ENCODE assay signal across 29 cellular contexts in the genomic region with DNA sequence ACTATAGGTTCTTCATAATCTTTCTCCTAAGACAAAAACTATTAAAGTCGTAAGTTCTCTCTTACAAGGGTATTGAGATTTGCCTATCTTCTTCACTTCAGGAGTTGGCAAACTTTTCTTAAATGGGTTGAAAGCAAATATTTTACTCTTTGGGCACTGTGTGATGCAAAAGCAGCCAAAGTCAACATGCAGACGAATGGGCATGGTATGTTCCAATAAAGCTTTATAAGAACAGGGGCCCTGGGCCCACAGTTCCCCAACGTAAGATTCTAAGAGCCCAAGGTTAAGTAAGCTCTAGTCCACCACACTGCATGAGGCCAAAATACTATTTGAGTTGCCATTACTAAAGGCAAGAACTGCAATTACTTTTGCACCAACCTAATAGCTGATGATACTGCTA. TPM values are rescaled to one million over a fixed set of nuclear protein-coding genes. Genes with fewer than 3 reads are reported as not detected.
DNase-seq lines count a peak whose midpoint lies in the region; ATAC-seq, FAIRE-seq and TF ChIP-seq lines count a peak whose summit lies in the region.
"Had no signal": no experiment of that assay in that cellular context is flagged by ENCODE, and none has a peak within 500 bp of the region (broad histone marks: within the 10 kb centered on the region; RNA-seq: fewer than 3 reads in every experiment).

No MANE protein-coding gene starts in this region.

- H3K27me3 Mint-ChIP-seq in activated B cell treated with CpG ODN at 0.5 μM for 24 hours (no peaks in the 10 kb centered on the region), CD14-positive monocyte (ENCODE audit: low read depth in 3 of 3) (no peaks in the 10 kb centered on the region)

- no peak overlapping the region for H2BK5ac ChIP-seq in mesenchymal stem cell (ENCODE audit: low read depth, low read length, poor library complexity, severe bottlenecking)

- no peak overlapping the region for H2BK15ac ChIP-seq in mesenchymal stem cell (ENCODE audit: low read depth, poor library complexity, severe bottlenecking)

- H3K4me3 ChIP-seq in K562 (no peak overlapping the region), mesenchymal stem cell (ENCODE audit: insufficient read depth in 1 of 2, low read depth in 1 of 2, low read length in 2 of 2) (no peak overlapping the region), dorsolateral prefrontal cortex (no peak overlapping the region)
- H3K4me3 ChIP-seq: A549; BLaER1 treated with 17β-estradiol and CSF1 and Interleukin-3, amounts not matched to agents 10 nM and 100 nM had no signal

- FAIRE-seq in K562 (lab: Jason Lieb, UNC): no peak
- FAIRE-seq: A549, GM12892, GM19239, HTR-8/SVneo had no signal

- H3K4me1 ChIP-seq in K562 (replicated peaks in 1 of 2; ENCODE audit: control insufficient read depth in 2 of 2, insufficient read depth in 2 of 2, low read length in 2 of 2): peaks cover 0 to 18% of the 10 kb centered on the region in 2 experiments; a peak in 2 of 5 replicates
- H3K4me1 ChIP-seq in mesenchymal stem cell (ENCODE audit: control insufficient read depth, insufficient read depth, low read depth, low read length): no peaks in the 10 kb centered on the region

- H3K79me2 ChIP-seq in K562 (ENCODE audit: control insufficient read depth, insufficient read depth, low read length): peaks cover 88% of the 10 kb centered on the region

- H4K91ac ChIP-seq in mesenchymal stem cell (ENCODE audit: low read length): no peak overlapping the region

- H3K79me1 ChIP-seq in mesenchymal stem cell (replicated peaks; ENCODE audit: low read length, poor library complexity, severe bottlenecking): peaks cover 4% of the 10 kb centered on the region

- H3K23ac ChIP-seq in mesenchymal stem cell (ENCODE audit: low read length in 2 of 2): no peak overlapping the region

- H3K4me3 Mint-ChIP-seq in activated B cell treated with CpG ODN at 0.5 μM for 24 hours (no peak overlapping the region), CD14-positive monocyte (no peak overlapping the region)
- H3K4me3 Mint-ChIP-seq: CD8-positive, alpha-beta T cell had no signal

- TF ChIP-seq CTCF in activated B cell treated with CpG ODN at 0.5 μM for 24 hours (IDR thresholded peaks at IDR 0.05): no peak
- no peak for TF ChIP-seq CTCF in K562 (IDR thresholded peaks at IDR 0.05 in 2 of 3, conservative IDR thresholded peaks at IDR 0.05 in 1 of 3; ENCODE audit: insufficient read depth in 2 of 3, low read depth in 1 of 3, low read length in 3 of 3)
- no peak for TF ChIP-seq CTCF in CD14-positive monocyte (IDR thresholded peaks at IDR 0.05)
- no peak for TF ChIP-seq CTCF in dorsolateral prefrontal cortex (IDR thresholded peaks at IDR 0.05 in 54 of 56, conservative IDR thresholded peaks at IDR 0.05 in 2 of 56; ENCODE audit: low read depth in 1 of 56, partially characterized antibody in 56 of 56)
- TF ChIP-seq CTCF in GM13976 (IDR thresholded peaks at IDR 0.05; ENCODE audit: borderline replicate concordance, control extremely low read depth, extremely low read depth, insufficient read depth, missing control alignments): no peak

- H3K9me3 ChIP-seq in K562 (replicated peaks; ENCODE audit: control insufficient read depth, insufficient read depth, low read depth, low read length) (no peaks in the 10 kb centered on the region), mesenchymal stem cell (ENCODE audit: control insufficient read depth, low read length) (no peaks in the 10 kb centered on the region)
- H3K9me3 ChIP-seq: A549 had no signal

- POLR2A ChIA-PET in HEK293T (lab: Yijun Ruan, JAX): no interaction called here
- POLR2A ChIA-PET in activated B cell treated with CpG ODN at 0.5 μM for 24 hours (lab: Charles Lee): interaction anchor here (0.9 kb wide), 1 partner anchor 12 kb away, joined by 4 read pairs; a partner anchor contains a TSS
- POLR2A ChIA-PET in K562 (lab: Yijun Ruan, JAX): interaction anchor here (0.8 to 2.4 kb wide), 8 partner anchors 8 to 183 kb away, joined by 3 to 16 read pairs (median 6); a partner anchor contains a TSS

- H2BK12ac ChIP-seq in mesenchymal stem cell (ENCODE audit: low read length in 2 of 2): no peak overlapping the region

- H2BK120ac ChIP-seq in mesenchymal stem cell (ENCODE audit: low read depth, low read length): no peak overlapping the region

- H3K18ac ChIP-seq in mesenchymal stem cell (ENCODE audit: low read depth in 1 of 2, low read length in 2 of 2): no peak overlapping the region

- H3K27ac ChIP-seq in K562 (ENCODE audit: extremely low read depth, low read depth, low read length) (no peak overlapping the region), mesenchymal stem cell (ENCODE audit: low read length, poor library complexity, severe bottlenecking) (peak overlapping the region; percentile 32), dorsolateral prefrontal cortex (peak overlapping the region in 2 of 59 donors; percentile 7 to 47)
- H3K27ac ChIP-seq: A549; BLaER1 treated with 17β-estradiol and CSF1 and Interleukin-3, amounts not matched to agents 10 nM and 100 nM; KMS-11; RWPE1 had no signal

- in situ Hi-C loops in K562 (cut with MboI): no loop called here
- in situ Hi-C loops in GM13976 (cut with MboI; ENCODE audit: low sequenced_read_pairs, unreplicated experiment): no loop called here

- H2AFZ ChIP-seq in K562 (ENCODE audit: low read depth, low read length) (no peak overlapping the region), mesenchymal stem cell (ENCODE audit: low read depth, low read length) (no peak overlapping the region)

- CTCF ChIA-PET in HEK293T (lab: Yijun Ruan, JAX) (interaction anchor here (0.7 kb wide), 1 partner anchor 12 kb away, joined by 3 read pairs; no protein-coding TSS in a partner anchor), activated B cell treated with CpG ODN at 0.5 μM for 24 hours (lab: Charles Lee) (interaction anchor here (0.8 to 1.2 kb wide), 2 partner anchors 13 to 183 kb away, joined by 3 to 4 read pairs; no protein-coding TSS in a partner anchor), K562 (lab: Yijun Ruan, JAX; ENCODE audit: low intra/inter-chr PET ratio) (no interaction called here)

- TF ChIP-seq RAD21 in K562 (CRISPR knock-in tag; conservative IDR thresholded peaks at IDR 0.05 in 1 of 2, IDR thresholded peaks at IDR 0.05 in 1 of 2): no peak

- no peaks in the 10 kb centered on the region for H4K20me1 ChIP-seq in K562 (replicated peaks; ENCODE audit: control insufficient read depth, insufficient read depth, low read length)

- H3K4me2 ChIP-seq in K562 (ENCODE audit: insufficient read depth, low read length) (no peak overlapping the region), mesenchymal stem cell (ENCODE audit: low read length, poor library complexity, severe bottlenecking) (no peak overlapping the region)
- H3K4me2 ChIP-seq: A549, KMS-11 had no signal

- peaks cover 99% of the 10 kb centered on the region for H3K36me3 ChIP-seq in K562 (ENCODE audit: control insufficient read depth, insufficient read depth, low read length)
- peaks cover 7 to 100% of the 10 kb centered on the region in 2 experiments for H3K36me3 ChIP-seq in mesenchymal stem cell (ENCODE audit: control insufficient read depth in 1 of 2, insufficient read depth in 2 of 2, low read depth in 1 of 2, low read length in 2 of 2)

- no peak for ATAC-seq in activated B cell treated with CpG ODN at 0.5 μM for 24 hours (ENCODE audit: low read depth)
- peak; percentile 10; the same call in 1 of the 3 replicates for ATAC-seq in K562
- ATAC-seq in GM21367 (IDR thresholded peaks at IDR 0.05; ENCODE audit: unreplicated experiment): no peak
- ATAC-seq: A549; CD8-positive, alpha-beta T cell; Panc1 had no signal

- H3K14ac ChIP-seq in mesenchymal stem cell (ENCODE audit: low read length in 2 of 2): no peak overlapping the region

- peaks cover 29% of the 10 kb centered on the region for H3K4me1 Mint-ChIP-seq in activated B cell treated with CpG ODN at 0.5 μM for 24 hours
- H3K4me1 Mint-ChIP-seq in CD14-positive monocyte: peaks cover 38% of the 10 kb centered on the region

- BruUV-seq in K562 (replicated peaks; lab: Mats Ljungman, UMichigan): no TSS peak

- H3K9me1 ChIP-seq in K562 (ENCODE audit: control insufficient read depth, insufficient read depth, low read length): no peaks in the 10 kb centered on the region

- intact Hi-C loops in activated B cell treated with CpG ODN at 0.5 μM for 24 hours (cut with micrococcal nuclease) (loop anchor here (5.0 kb wide), 1 partner anchor 38 kb away; no protein-coding TSS in a partner anchor), K562 (cut with micrococcal nuclease) (no loop called here), CD14-positive monocyte (cut with micrococcal nuclease) (loop anchor here in 1 of 2 donors (5.0 kb wide), 1 partner anchor 273 kb away; a partner anchor contains a TSS), dorsolateral prefrontal cortex (cut with DNase I) (no loop called here)

- no peak for TF ChIP-seq POLR2A in K562 (conservative IDR thresholded peaks at IDR 0.05)

- no peaks in the 10 kb centered on the region for H3K27me3 ChIP-seq in K562 (ENCODE audit: control insufficient read depth in 2 of 2, insufficient read depth in 2 of 2, low read length in 2 of 2)
- H3K27me3 ChIP-seq in mesenchymal stem cell (ENCODE audit: control insufficient read depth in 1 of 2, insufficient read depth in 1 of 2, low read length in 2 of 2): no peaks in the 10 kb centered on the region
- no peaks in the 10 kb centered on the region for H3K27me3 ChIP-seq in dorsolateral prefrontal cortex
- H3K27me3 ChIP-seq: BLaER1 treated with 17β-estradiol and CSF1 and Interleukin-3, amounts not matched to agents 10 nM and 100 nM had no signal

- no peak overlapping the region for H4K8ac ChIP-seq in mesenchymal stem cell (ENCODE audit: low read length)

- H3K27ac Mint-ChIP-seq in activated B cell treated with CpG ODN at 0.5 μM for 24 hours (peak overlapping the region; percentile 53), CD14-positive monocyte (no peak overlapping the region)
- H3K27ac Mint-ChIP-seq: CD8-positive, alpha-beta T cell had no signal

- H3K9me3 Mint-ChIP-seq in activated B cell treated with CpG ODN at 0.5 μM for 24 hours (no peaks in the 10 kb centered on the region), CD14-positive monocyte (no peaks in the 10 kb centered on the region)
- H3K9me3 Mint-ChIP-seq: CD8-positive, alpha-beta T cell had no signal

- WGBS in K562 (ENCODE audit: insufficient coverage, low coverage, missing lambda C conversion rate): 59% methylated on average over 3 of the region's 3 CpGs
- WGBS in mesenchymal stem cell: 81% methylated on average over 3 of the region's 3 CpGs

- no peak overlapping the region for H2AK5ac ChIP-seq in mesenchymal stem cell (ENCODE audit: low read length, severe bottlenecking)

- no peak for TF ChIP-seq EP300 in K562 (IDR thresholded peaks at IDR 0.05; ENCODE audit: low read length)

- H3K9ac ChIP-seq in K562 (ENCODE audit: insufficient read depth in 1 of 2, low read depth in 2 of 2, low read length in 2 of 2): no peak overlapping the region
- H3K9ac ChIP-seq in mesenchymal stem cell (ENCODE audit: low read length): no peak overlapping the region
- H3K9ac ChIP-seq: BLaER1 treated with 17β-estradiol and CSF1 and Interleukin-3, amounts not matched to agents 10 nM and 100 nM; KMS-11 had no signal

- peaks cover 90% of the 10 kb centered on the region for H3K36me3 Mint-ChIP-seq in activated B cell treated with CpG ODN at 0.5 μM for 24 hours (ENCODE audit: low read depth)
- H3K36me3 Mint-ChIP-seq in CD14-positive monocyte: peaks cover 72 to 87% of the 10 kb centered on the region in 2 donors

- DNase-seq in HEK293T (ENCODE audit: extremely low spot score): no peak
- DNase-seq in activated B cell treated with CpG ODN at 0.5 μM for 24 hours: no peak
- no peak for DNase-seq in K562 (ENCODE audit: extremely low read depth in 1 of 4, low spot score in 3 of 4)
- no peak for DNase-seq in mesenchymal stem cell
- DNase-seq in CD14-positive monocyte (ENCODE audit: low spot score): no peak
- no peak for DNase-seq in dorsolateral prefrontal cortex
- no peak for DNase-seq in GM13976 (ENCODE audit: low spot score)
- DNase-seq: AML-193; CD8-positive, alpha-beta T cell; DMS 273 treated with DMSO at 0.1 percent for 48 hours; DMS79; EL; GDM1; NCI-H1048; NCI-H1417; NCI-H1694; NCI-H2081; NCI-H2227 treated with DMSO at 0.1 percent for 48 hours; NCI-H526 treated with DMSO at 0.1 percent for 48 hours; SHP77 had no signal

- no peak overlapping the region for H3K4ac ChIP-seq in mesenchymal stem cell (ENCODE audit: low read depth in 1 of 2, low read length in 2 of 2)

RNA-seq across cellular contexts. Expression of a gene that starts 11.5 kb away (rescaled TPM):
- total RNA-seq in activated B cell treated with CpG ODN at 0.5 μM for 24 hours (165 and 189 TPM in 2 replicates), K562 (2014; rRNA removed) (79.5 and 92.7 TPM in 2 replicates), K562 (2014; rRNA removed; fragmentation: Illumina TruSeq; extraction: Trizol) (121 and 134 TPM in 2 replicates), K562 (2015; rRNA removed; fragmentation: Illumina TruSeq; extraction: Trizol) (191 and 199 TPM in 2 replicates), K562 (2021) (164 and 169 TPM in 2 replicates), dorsolateral prefrontal cortex (100 to 1,000 TPM in 43 of 120 experiments, 10 to 100 TPM in 77; 63.0 to 159 (median 95.2) TPM)
- 114 and 222 TPM in 2 replicates for total RNA-seq in K562 (2011; cell fraction: chromatin; rRNA removed; ENCODE audit: low replicate concordance)
- 162 and 212 TPM in 2 replicates for total RNA-seq in K562 (2011; cell fraction: nucleolus; rRNA removed)
- 243 and 317 TPM in 2 replicates for total RNA-seq in K562 (2011; cell fraction: nucleoplasm; rRNA removed)
- polyA plus RNA-seq in K562 (2011; rRNA removed) (317 and 349 TPM in 2 replicates), K562 (2014; fragmentation: Illumina TruSeq; extraction: Trizol) (186 and 188 TPM in 2 replicates), K562 (2014; fragmentation: Nextera tagmentation; extraction: Ambion mirVana) (100 to 1,000 TPM; 165 to 179 TPM), K562 (2014; rRNA removed) (117 and 143 TPM in 2 replicates), CD14-positive monocyte (100 to 1,000 TPM; 272 to 392 TPM)
- 107 and 156 TPM in 2 replicates for polyA plus RNA-seq in K562 (2011; cell fraction: cytosol; rRNA removed)
- 302 and 407 TPM in 2 replicates for polyA plus RNA-seq in K562 (2011; cell fraction: nucleus; rRNA removed)
- 177 and 329 TPM in 2 replicates for polyA plus RNA-seq in K562 (2012)
- 159 and 195 TPM in 2 replicates for polyA minus RNA-seq in K562 (2011; rRNA and poly(A)+ RNA removed)
- 154 and 189 TPM in 2 replicates for polyA minus RNA-seq in K562 (2011; cell fraction: cytosol; rRNA and poly(A)+ RNA removed)
- polyA minus RNA-seq in K562 (2011; cell fraction: nucleus; rRNA and poly(A)+ RNA removed): 130 and 232 TPM in 2 replicates
- 364 TPM for polyA plus RNA-seq in mesenchymal stem cell (2013, experiment 1 of 2)
- 391 TPM for polyA plus RNA-seq in mesenchymal stem cell (2013, experiment 2 of 2)
